28 cellular contexts compared by ENCODE assay signal in genomic region chr1:39181311-39181710, GRCh38.
"Had no signal": no experiment of that assay in that cellular context is flagged by ENCODE, and none has a peak within 500 bp of the region (broad histone marks: within the 10 kb centered on the region; RNA-seq: fewer than 3 reads in every experiment).

No MANE protein-coding gene starts in this region.

- H3K27ac ChIP-seq: hepatocyte, thoracic aorta, VCaP had no signal

- H3K9me3 ChIP-seq: breast epithelium, gastroesophageal sphincter, thoracic aorta had no signal

- H3K4me3 Mint-ChIP-seq: activated CD4-positive, alpha-beta memory T cell treated with anti-CD3 and anti-CD28 coated beads for 36 hours; activated naive CD8-positive, alpha-beta T cell treated with anti-CD3 and anti-CD28 coated beads, Interleukin-2, amount 10 ng/mL, durations not matched to agents 7 days and 5 days; mesothelial cell of epicardium; naive thymus-derived CD8-positive, alpha-beta T cell; stimulated activated naive CD8-positive, alpha-beta T cell treated with anti-CD3 and anti-CD28 coated beads, Interleukin-15, Interleukin-2, amounts not matched to agents 100 ng/mL and 50 ng/mL, for 24 hours; T-helper 1 cell treated with Interleukin-12 subunit alpha and Interleukin-12 subunit beta and Interleukin-4 antibody, amounts not matched to agents 30 μg/mL and 1 μg/mL, for 36 hours had no signal

- ATAC-seq: activated CD4-positive, CD25-positive, alpha-beta regulatory T cell treated with anti-CD3 and anti-CD28 coated beads, Interleukin-2, amount 50 U/mL, for 24 hours; gastroesophageal sphincter; left colon; naive thymus-derived CD8-positive, alpha-beta T cell; right cardiac atrium had no signal

- H3K4me3 ChIP-seq: breast epithelium, gastroesophageal sphincter, hepatocyte, thoracic aorta had no signal

- H3K27me3 Mint-ChIP-seq: activated CD4-positive, alpha-beta memory T cell treated with anti-CD3 and anti-CD28 coated beads for 36 hours; activated naive CD8-positive, alpha-beta T cell treated with anti-CD3 and anti-CD28 coated beads, Interleukin-2, amount 10 ng/mL, durations not matched to agents 7 days and 5 days; naive thymus-derived CD8-positive, alpha-beta T cell; stimulated activated naive CD8-positive, alpha-beta T cell treated with anti-CD3 and anti-CD28 coated beads, Interleukin-15, Interleukin-2, amounts not matched to agents 100 ng/mL and 50 ng/mL, for 24 hours had no signal

- DNase-seq: activated CD4-positive, alpha-beta memory T cell treated with anti-CD3 and anti-CD28 coated beads for 36 hours; activated CD4-positive, alpha-beta T cell treated with anti-CD3 and anti-CD28 coated beads for 48 hours; activated CD8-positive, alpha-beta memory T cell treated with anti-CD3 and anti-CD28 coated beads, Interleukin-2, amount 50 U/mL, for 4 hours; activated naive CD4-positive, alpha-beta T cell; activated naive CD8-positive, alpha-beta T cell treated with anti-CD3 and anti-CD28 coated beads, Interleukin-2, amount 10 ng/mL, durations not matched to agents 7 days and 5 days; activated T-cell treated with anti-CD3 and anti-CD28 coated beads, Interleukin-2, amount 50 U/mL, for 1 hour; amygdala; central memory CD4-positive, alpha-beta T cell; dermis blood vessel endothelial cell; effector CD8-positive, alpha-beta T cell; kidney; left colon; mammary epithelial cell; naive thymus-derived CD8-positive, alpha-beta T cell; right cardiac atrium; stimulated activated CD4-positive, alpha-beta T cell treated with anti-CD3 and anti-CD28 coated beads, Interleukin-2, amount 100 ng/mL, for 48 hours; SW 1271; T-helper 9 cell; trophoblast cell had no signal

- H3K27me3 ChIP-seq: breast epithelium, gastroesophageal sphincter, hepatocyte had no signal

- H3K36me3 Mint-ChIP-seq: activated CD4-positive, alpha-beta memory T cell treated with anti-CD3 and anti-CD28 coated beads for 36 hours; activated naive CD8-positive, alpha-beta T cell treated with anti-CD3 and anti-CD28 coated beads, Interleukin-2, amount 10 ng/mL, durations not matched to agents 7 days and 5 days; naive thymus-derived CD8-positive, alpha-beta T cell had no signal

- H3K27ac Mint-ChIP-seq: activated CD4-positive, alpha-beta memory T cell treated with anti-CD3 and anti-CD28 coated beads for 36 hours; activated naive CD8-positive, alpha-beta T cell treated with anti-CD3 and anti-CD28 coated beads, Interleukin-2, amount 10 ng/mL, durations not matched to agents 7 days and 5 days; mesothelial cell of epicardium; stimulated activated naive CD8-positive, alpha-beta T cell treated with anti-CD3 and anti-CD28 coated beads, Interleukin-15, Interleukin-2, amounts not matched to agents 100 ng/mL and 50 ng/mL, for 24 hours; T-helper 1 cell treated with Interleukin-12 subunit alpha and Interleukin-12 subunit beta and Interleukin-4 antibody, amounts not matched to agents 30 μg/mL and 1 μg/mL, for 36 hours had no signal

- H3K9me3 Mint-ChIP-seq: activated CD4-positive, alpha-beta memory T cell treated with anti-CD3 and anti-CD28 coated beads for 36 hours; activated naive CD8-positive, alpha-beta T cell treated with anti-CD3 and anti-CD28 coated beads, Interleukin-2, amount 10 ng/mL, durations not matched to agents 7 days and 5 days; naive thymus-derived CD8-positive, alpha-beta T cell; stimulated activated naive CD8-positive, alpha-beta T cell treated with anti-CD3 and anti-CD28 coated beads, Interleukin-15, Interleukin-2, amounts not matched to agents 100 ng/mL and 50 ng/mL, for 24 hours; T-helper 1 cell treated with Interleukin-12 subunit alpha and Interleukin-12 subunit beta and Interleukin-4 antibody, amounts not matched to agents 30 μg/mL and 1 μg/mL, for 36 hours had no signal

- H3K36me3 ChIP-seq: breast epithelium, gastroesophageal sphincter, thoracic aorta had no signal
